In genomic region chr9:18256574-18256973, GRCh38 we compare ENCODE assay signal across 11 cellular contexts.
A peak's percentile ranks its signal among the peaks of the same experiment; 100 is the strongest.
DNase-seq lines count a peak whose midpoint lies in the region; TF ChIP-seq lines count a peak whose summit lies in the region.
"Had no signal": no experiment of that assay in that cellular context is flagged by ENCODE, and none has a peak within 500 bp of the region (broad histone marks: within the 10 kb centered on the region; RNA-seq: fewer than 3 reads in every experiment).

No MANE protein-coding gene starts in this region.

- TF ChIP-seq CTCF in fibroblast of mammary gland (conservative IDR thresholded peaks at IDR 0.05; ENCODE audit: control insufficient read depth, insufficient read depth, low read depth, low read length) = no peak
- no peak for TF ChIP-seq CTCF in parathyroid adenoma (IDR thresholded peaks at IDR 0.05)

- no peaks in the 10 kb centered on the region for H3K27me3 ChIP-seq in parathyroid adenoma (ENCODE audit: control insufficient read depth, insufficient read depth, low read length)
- H3K27me3 ChIP-seq: stomach had no signal

- no peaks in the 10 kb centered on the region for H3K79me2 ChIP-seq in parathyroid adenoma

- H3K4me1 ChIP-seq in parathyroid adenoma = peaks cover 8% of the 10 kb centered on the region

- in situ Hi-C loops in ACHN (cut with HindIII; ENCODE audit: low pct_ligation_motif_present, low pct_unique_long_range_greater_than_20kb, low sequenced_read_pairs) = loop anchor here (25.0 kb wide), 1 partner anchor 156 kb away; no protein-coding TSS in a partner anchor

- no peak overlapping the region for H3K9ac ChIP-seq in parathyroid adenoma
- H3K9ac ChIP-seq: SK-N-SH had no signal

- peak overlapping the region; percentile 75 for H3K27ac ChIP-seq in parathyroid adenoma
- H3K27ac ChIP-seq: stomach had no signal

- H3K4me3 ChIP-seq in fibroblast of mammary gland (ENCODE audit: control insufficient read depth, low read depth, low read length) (no peak overlapping the region), parathyroid adenoma (ENCODE audit: low read depth, low read length) (no peak overlapping the region)
- H3K4me3 ChIP-seq: stomach had no signal

- no peaks in the 10 kb centered on the region for H3K36me3 ChIP-seq in parathyroid adenoma (ENCODE audit: control insufficient read depth, insufficient read depth, low read length)
- H3K36me3 ChIP-seq: stomach had no signal

- H3K4me2 ChIP-seq in parathyroid adenoma (ENCODE audit: low read length) = no peak overlapping the region

- peak; percentile 11 for DNase-seq in NCI-H510A treated with DMSO at 0.1 percent for 48 hours (lab: John Stamatoyannopoulos, UW)
- no peak for DNase-seq in NCI-H510A (lab: John Stamatoyannopoulos, UW)
- DNase-seq in NCI-H146 treated with DMSO at 0.1 percent for 48 hours (lab: John Stamatoyannopoulos, UW; ENCODE audit: unreplicated experiment) = peak; percentile 2
- DNase-seq in fibroblast of mammary gland (ENCODE audit: low read depth) = peak; percentile 58
- DNase-seq in ACHN = no peak
- no peak for DNase-seq in SKM-1 treated with dmso at 0.1 percent for 144 hours (lab: John Stamatoyannopoulos, UW; ENCODE audit: unreplicated experiment)
- DNase-seq in NCI-H446 (lab: John Stamatoyannopoulos, UW) = no peak
- DNase-seq: NCI-H2107, SK-N-SH, stomach had no signal

- H2AFZ ChIP-seq in parathyroid adenoma = no peak overlapping the region

- no peaks in the 10 kb centered on the region for H3K9me3 ChIP-seq in parathyroid adenoma (ENCODE audit: control insufficient read depth, low read length)
- H3K9me3 ChIP-seq: SK-N-SH, stomach had no signal

Comparison
In these comparisons a context has a peak if more than half of its experiments do, and no peak if none do; other contexts are left out.
1. DNase-seq: peak in NCI-H510A treated with DMSO at 0.1 percent for 48 hours (single experiment), NCI-H146 treated with DMSO at 0.1 percent for 48 hours (single experiment) and fibroblast of mammary gland (single experiment); none in NCI-H510A (single experiment), ACHN (single experiment), SKM-1 treated with dmso at 0.1 percent for 144 hours (single experiment) and NCI-H446 (0 of 2).